Comparison of ENCODE assay signal across 21 cellular contexts in the genomic region with DNA sequence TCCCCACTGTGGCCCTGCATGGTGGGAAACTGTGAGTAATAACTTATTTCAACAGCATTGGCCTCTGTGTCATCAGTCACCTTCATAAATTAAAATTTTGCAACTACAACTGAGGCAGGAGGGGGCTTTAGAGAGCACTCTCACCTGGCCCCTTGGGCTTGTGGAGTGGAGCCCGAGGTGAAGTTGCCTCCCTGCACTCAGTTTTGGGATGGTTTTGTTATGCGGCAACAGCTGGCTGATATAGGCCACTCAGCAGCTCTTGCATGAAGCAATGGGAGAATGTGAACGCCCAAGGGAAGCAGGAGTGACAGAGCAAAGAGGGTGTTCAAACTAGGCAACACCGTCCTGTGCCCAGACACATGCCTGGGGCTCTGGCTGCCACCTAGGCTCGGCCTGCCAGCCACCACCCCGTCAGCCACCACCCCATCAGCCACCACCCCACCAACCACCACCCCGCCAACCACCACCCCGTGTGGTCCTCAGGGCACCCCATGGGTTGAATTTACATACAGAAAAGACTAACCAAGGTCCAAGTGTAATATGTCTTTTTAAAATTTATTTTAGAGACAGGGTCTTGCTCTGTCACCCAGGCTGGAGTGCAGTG. TPM values are rescaled to one million over a fixed set of nuclear protein-coding genes. Genes with fewer than 3 reads are reported as not detected.
"Had no signal": no experiment of that assay in that cellular context is flagged by ENCODE, and none has a peak within 500 bp of the region (broad histone marks: within the 10 kb centered on the region; RNA-seq: fewer than 3 reads in every experiment).

No MANE protein-coding gene starts in this region.

- H3K9me3 Mint-ChIP-seq: activated naive CD4-positive, alpha-beta T cell treated with anti-CD3 and anti-CD28 coated beads, Interleukin-2, amount 50 U/mL, for 72 hours; WTC11 had no signal

- H3K4me3 Mint-ChIP-seq: WTC11 had no signal

- H3K27ac Mint-ChIP-seq: WTC11 had no signal

- H3K36me3 Mint-ChIP-seq: activated naive CD4-positive, alpha-beta T cell treated with anti-CD3 and anti-CD28 coated beads, Interleukin-2, amount 50 U/mL, for 72 hours; WTC11 had no signal

- ATAC-seq: left lung had no signal

- DNase-seq: activated CD4-positive, alpha-beta T cell treated with anti-CD3 and anti-CD28 coated beads for 4 hours; activated CD8-positive, alpha-beta memory T cell treated with anti-CD3 and anti-CD28 coated beads, Interleukin-2, amount 50 U/mL, for 4 hours; activated effector memory CD4-positive, alpha-beta T cell treated with anti-CD3 and anti-CD28 coated beads, Interleukin-2, amount 50 U/mL, for 16 hours; adrenal gland; cerebellar nuclear complex; cortex of kidney; left lung; stimulated activated naive CD4-positive, alpha-beta T cell; substantia nigra; SW 1271; tibial artery had no signal

RNA-seq across cellular contexts. Expression of gene GFRA4, which starts 4.3 kb away (rescaled TPM):
- total RNA-seq: activated naive CD4-positive, alpha-beta T cell treated with anti-CD3 and anti-CD28 coated beads, Interleukin-2, amount 50 U/mL, for 72 hours; adrenal gland; astrocyte; breast epithelium; frontal cortex; kidney epithelial cell; left lung; mononuclear cell; T-helper 2 cell treated with Interferon-gamma antibody and Interleukin-4, amounts not matched to agents 100 ng/mL and 5 ng/mL, for 36 hours; urinary bladder; WTC11 had no signal
- polyA plus RNA-seq: adrenal gland, esophagus, urinary bladder had no signal

RNA-seq across cellular contexts. Expression of gene ADAM33, which starts 14.3 kb away (rescaled TPM):
- total RNA-seq: activated naive CD4-positive, alpha-beta T cell treated with anti-CD3 and anti-CD28 coated beads, Interleukin-2, amount 50 U/mL, for 72 hours; T-helper 2 cell treated with Interferon-gamma antibody and Interleukin-4, amounts not matched to agents 100 ng/mL and 5 ng/mL, for 36 hours had no signal

RNA-seq across cellular contexts. Expression of gene SIGLEC1, which starts 44.9 kb away (rescaled TPM):
- total RNA-seq: astrocyte; kidney epithelial cell; T-helper 2 cell treated with Interferon-gamma antibody and Interleukin-4, amounts not matched to agents 100 ng/mL and 5 ng/mL, for 36 hours had no signal
